8 cellular contexts compared by ENCODE assay signal in genomic region chr3:76107935-76108570, GRCh38.
DNase-seq lines count a peak whose midpoint lies in the region; ATAC-seq and TF ChIP-seq lines count a peak whose summit lies in the region.

No MANE protein-coding gene starts in this region.

- CTCF ChIA-PET in activated naive CD4-positive, alpha-beta T cell treated with anti-CD3 and anti-CD28 coated beads, Interleukin-2, amount 10 ng/mL, durations not matched to agents 7 days and 5 days (lab: Charles Lee) = no interaction called here

- no peak overlapping the region for H3K27ac Mint-ChIP-seq in nephron progenitor cell
- H3K27ac Mint-ChIP-seq in activated naive CD4-positive, alpha-beta T cell treated with anti-CD3 and anti-CD28 coated beads, Interleukin-2, amount 10 ng/mL, durations not matched to agents 7 days and 5 days = no peak overlapping the region

- TF ChIP-seq CTCF in AG09309 (IDR thresholded peaks at IDR 0.05; ENCODE audit: control insufficient read depth, insufficient read depth, low read depth, low read length, missing control alignments) (peak; percentile 81), nephron progenitor cell (IDR thresholded peaks at IDR 0.05) (peak; percentile 88)

- DNase-seq in AG09309 (ENCODE audit: low read depth) = no peak
- peak; percentile 7 for DNase-seq in NCI-H748 treated with DMSO at 0.1 percent for 48 hours (lab: John Stamatoyannopoulos, UW)
- peak; percentile 11 for DNase-seq in dermis blood vessel endothelial cell
- DNase-seq in nephron progenitor cell = peak; percentile 11
- DNase-seq in NCI-H2081 treated with DMSO at 0.1 percent for 48 hours (lab: John Stamatoyannopoulos, UW) = no peak
- no peak for DNase-seq in activated naive CD4-positive, alpha-beta T cell treated with anti-CD3 and anti-CD28 coated beads, Interleukin-2, amount 10 ng/mL, durations not matched to agents 7 days and 5 days

- H3K4me3 Mint-ChIP-seq in nephron progenitor cell = no peak overlapping the region
- no peak overlapping the region for H3K4me3 Mint-ChIP-seq in activated naive CD4-positive, alpha-beta T cell treated with anti-CD3 and anti-CD28 coated beads, Interleukin-2, amount 10 ng/mL, durations not matched to agents 7 days and 5 days

- no peak overlapping the region for H3K4me3 ChIP-seq in AG09309 (ENCODE audit: control insufficient read depth, low read depth, low read length)

- H3K9me3 Mint-ChIP-seq in nephron progenitor cell = no peaks in the 10 kb centered on the region
- H3K9me3 Mint-ChIP-seq in activated naive CD4-positive, alpha-beta T cell treated with anti-CD3 and anti-CD28 coated beads, Interleukin-2, amount 10 ng/mL, durations not matched to agents 7 days and 5 days = no peaks in the 10 kb centered on the region

- no peaks in the 10 kb centered on the region for H3K4me1 Mint-ChIP-seq in nephron progenitor cell
- no peaks in the 10 kb centered on the region for H3K4me1 Mint-ChIP-seq in activated naive CD4-positive, alpha-beta T cell treated with anti-CD3 and anti-CD28 coated beads, Interleukin-2, amount 10 ng/mL, durations not matched to agents 7 days and 5 days

- H3K27me3 Mint-ChIP-seq in nephron progenitor cell (ENCODE audit: low read depth, poor library complexity) = no peaks in the 10 kb centered on the region
- no peaks in the 10 kb centered on the region for H3K27me3 Mint-ChIP-seq in activated naive CD4-positive, alpha-beta T cell treated with anti-CD3 and anti-CD28 coated beads, Interleukin-2, amount 10 ng/mL, durations not matched to agents 7 days and 5 days

- H3K36me3 Mint-ChIP-seq in nephron progenitor cell (ENCODE audit: low read depth) = no peaks in the 10 kb centered on the region
- H3K36me3 Mint-ChIP-seq in activated naive CD4-positive, alpha-beta T cell treated with anti-CD3 and anti-CD28 coated beads, Interleukin-2, amount 10 ng/mL, durations not matched to agents 7 days and 5 days = no peaks in the 10 kb centered on the region

- ATAC-seq in GM18858 (IDR thresholded peaks at IDR 0.05; ENCODE audit: unreplicated experiment) = peak; percentile 69
- ATAC-seq in GM18870 (IDR thresholded peaks at IDR 0.05; ENCODE audit: unreplicated experiment) = no peak

Comparison
In these comparisons a context has a peak if more than half of its experiments do, and no peak if none do; other contexts are left out.
1. DNase-seq: peak in NCI-H748 treated with DMSO at 0.1 percent for 48 hours (single experiment), dermis blood vessel endothelial cell (single experiment) and nephron progenitor cell (single experiment); none in AG09309 (single experiment), NCI-H2081 treated with DMSO at 0.1 percent for 48 hours (single experiment) and activated naive CD4-positive, alpha-beta T cell treated with anti-CD3 and anti-CD28 coated beads, Interleukin-2, amount 10 ng/mL, durations not matched to agents 7 days and 5 days (single experiment).